In the genomic region with DNA sequence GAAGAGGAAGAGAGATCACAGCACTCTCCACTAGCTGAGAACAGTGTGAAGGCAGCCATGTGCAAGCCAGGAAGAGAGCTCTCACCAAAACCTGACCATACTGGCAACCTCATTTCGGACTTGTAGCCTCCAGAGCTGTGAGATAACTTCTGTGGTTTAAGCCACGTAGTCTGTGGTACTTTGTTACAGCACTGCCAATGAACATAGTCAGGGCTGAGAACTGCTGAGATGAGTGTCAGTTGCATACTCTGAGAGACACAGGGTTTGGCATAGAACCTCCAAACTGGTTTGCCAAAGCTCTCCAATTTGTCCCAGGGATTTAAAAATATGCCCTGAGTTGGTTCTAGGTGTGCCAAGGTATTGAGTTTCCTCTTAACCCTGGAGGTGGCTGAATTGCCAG, we compare ENCODE assay signal across 37 cellular contexts.
"Had no signal": no experiment of that assay in that cellular context is flagged by ENCODE, and none has a peak within 500 bp of the region (broad histone marks: within the 10 kb centered on the region; RNA-seq: fewer than 3 reads in every experiment).

No MANE protein-coding gene starts in this region.

- H3K27me3 Mint-ChIP-seq: activated CD4-positive, alpha-beta T cell treated with anti-CD3 and anti-CD28 coated beads, Interleukin-2, amount 10 ng/mL, durations not matched to agents 7 days and 5 days had no signal

- H3K4me1 Mint-ChIP-seq: activated CD4-positive, alpha-beta T cell treated with anti-CD3 and anti-CD28 coated beads for 36 hours; activated CD4-positive, alpha-beta T cell treated with anti-CD3 and anti-CD28 coated beads, Interleukin-2, amount 10 ng/mL, durations not matched to agents 7 days and 5 days; activated naive CD4-positive, alpha-beta T cell treated with anti-CD3 and anti-CD28 coated beads, Interleukin-2, amount 50 U/mL, for 24 hours; activated naive CD8-positive, alpha-beta T cell treated with anti-CD3 and anti-CD28 coated beads, Interleukin-2, amount 10 ng/mL, durations not matched to agents 7 days and 5 days had no signal

- DNase-seq: activated CD4-positive, alpha-beta T cell treated with anti-CD3 and anti-CD28 coated beads for 36 hours; activated CD4-positive, alpha-beta T cell treated with anti-CD3 and anti-CD28 coated beads, Interleukin-2, amount 10 ng/mL, durations not matched to agents 7 days and 5 days; activated CD4-positive, alpha-beta T cell treated with anti-CD3 and anti-CD28 coated beads, Interleukin-2, amount 50 U/mL, for 48 hours; activated CD8-positive, alpha-beta T cell treated with anti-CD3 and anti-CD28 coated beads, Interleukin-2, amount 10 ng/mL, durations not matched to agents 7 days and 5 days; activated gamma-delta T cell; activated naive CD4-positive, alpha-beta T cell treated with Interleukin-2 at 50 U/mL for 16 hours; activated naive CD8-positive, alpha-beta T cell treated with anti-CD3 and anti-CD28 coated beads, Interleukin-2, amount 10 ng/mL, durations not matched to agents 7 days and 5 days; activated T-cell treated with anti-CD3 and anti-CD28 coated beads, Interleukin-2, amount 50 U/mL, for 24 hours; amygdala; body of pancreas; central memory CD4-positive, alpha-beta T cell; Karpas-422; MG63; MV-4-11; NCI-H1092; NCI-H1417; NCI-H146; NCI-H187; NCI-H2029 treated with DMSO at 0.1 percent for 48 hours; NCI-H2171 treated with DMSO at 0.1 percent for 48 hours; NCI-H226; NCI-H446 treated with DMSO at 0.1 percent for 48 hours; NCI-H524 treated with DMSO at 0.1 percent for 48 hours; NK-92 treated with Interleukin-12 subunit alpha and Interleukin-12 subunit beta, amount 100 ng/mL, for 24 hours; PC-9; SHP77 treated with DMSO at 0.1 percent for 48 hours; SK-N-SH had no signal

- H3K4me3 ChIP-seq: ascending aorta, body of pancreas, K562, MG63, PC-9, SJSA1 had no signal

- H3K27ac Mint-ChIP-seq: activated CD4-positive, alpha-beta T cell treated with anti-CD3 and anti-CD28 coated beads for 36 hours; activated CD4-positive, alpha-beta T cell treated with anti-CD3 and anti-CD28 coated beads, Interleukin-2, amount 10 ng/mL, durations not matched to agents 7 days and 5 days; activated CD8-positive, alpha-beta T cell treated with anti-CD3 and anti-CD28 coated beads, Interleukin-2, amount 10 ng/mL, durations not matched to agents 7 days and 5 days; activated naive CD4-positive, alpha-beta T cell treated with anti-CD3 and anti-CD28 coated beads, Interleukin-2, amount 50 U/mL, for 24 hours; activated naive CD8-positive, alpha-beta T cell treated with anti-CD3 and anti-CD28 coated beads, Interleukin-2, amount 10 ng/mL, durations not matched to agents 7 days and 5 days; activated T-cell treated with anti-CD3 and anti-CD28 coated beads, Interleukin-2, amount 50 U/mL, for 24 hours; activated T-helper 2 cell treated with anti-CD3 and anti-CD28 coated beads, Interferon-gamma antibody, Interleukin-2, Interleukin-4, amounts not matched to agents 10 μg/mL and 5 μg/mL and 100 μg/mL, durations not matched to agents 14 hours and 24 hours and 36 hours; T-helper 1 cell treated with Interleukin-12 subunit alpha and Interleukin-12 subunit beta and Interleukin-4 antibody, amounts not matched to agents 30 μg/mL and 1 μg/mL, for 36 hours; T-helper 2 cell treated with Interferon-gamma antibody and Interleukin-4, amounts not matched to agents 5 μg/mL and 100 μg/mL, for 36 hours; WTC11 had no signal

- H3K27ac ChIP-seq: ascending aorta, body of pancreas, PC-9, SJSA1 had no signal

- H3K36me3 ChIP-seq: ascending aorta, MG63, SJSA1 had no signal

- H3K27me3 ChIP-seq: ascending aorta, body of pancreas, MG63, SJSA1 had no signal

- H3K9ac ChIP-seq: SK-N-SH had no signal

- H3K9me3 Mint-ChIP-seq: activated CD4-positive, alpha-beta T cell treated with anti-CD3 and anti-CD28 coated beads, Interleukin-2, amount 10 ng/mL, durations not matched to agents 7 days and 5 days; activated naive CD4-positive, alpha-beta T cell treated with anti-CD3 and anti-CD28 coated beads, Interleukin-2, amount 50 U/mL, for 24 hours; activated naive CD8-positive, alpha-beta T cell treated with anti-CD3 and anti-CD28 coated beads, Interleukin-2, amount 10 ng/mL, durations not matched to agents 7 days and 5 days; activated T-cell treated with anti-CD3 and anti-CD28 coated beads, Interleukin-2, amount 50 U/mL, for 24 hours; activated T-helper 2 cell treated with anti-CD3 and anti-CD28 coated beads, Interferon-gamma antibody, Interleukin-2, Interleukin-4, amounts not matched to agents 10 μg/mL and 5 μg/mL and 100 μg/mL, durations not matched to agents 14 hours and 24 hours and 36 hours; T-helper 1 cell treated with Interleukin-12 subunit alpha and Interleukin-12 subunit beta and Interleukin-4 antibody, amounts not matched to agents 30 μg/mL and 1 μg/mL, for 36 hours; T-helper 2 cell treated with Interferon-gamma antibody and Interleukin-4, amounts not matched to agents 5 μg/mL and 100 μg/mL, for 36 hours; WTC11 had no signal

- FAIRE-seq: K562, RCC 7860 had no signal

- H3K4me2 ChIP-seq: PC-9, SK-N-SH had no signal

- H2AFZ ChIP-seq: PC-9 had no signal

- H3K4me3 Mint-ChIP-seq: activated CD4-positive, alpha-beta T cell treated with anti-CD3 and anti-CD28 coated beads for 36 hours; activated CD4-positive, alpha-beta T cell treated with anti-CD3 and anti-CD28 coated beads, Interleukin-2, amount 10 ng/mL, durations not matched to agents 7 days and 5 days; activated CD8-positive, alpha-beta T cell treated with anti-CD3 and anti-CD28 coated beads, Interleukin-2, amount 10 ng/mL, durations not matched to agents 7 days and 5 days; activated naive CD4-positive, alpha-beta T cell treated with anti-CD3 and anti-CD28 coated beads, Interleukin-2, amount 50 U/mL, for 24 hours; activated naive CD8-positive, alpha-beta T cell treated with anti-CD3 and anti-CD28 coated beads, Interleukin-2, amount 10 ng/mL, durations not matched to agents 7 days and 5 days; activated T-cell treated with anti-CD3 and anti-CD28 coated beads, Interleukin-2, amount 50 U/mL, for 24 hours; T-helper 1 cell treated with Interleukin-12 subunit alpha and Interleukin-12 subunit beta and Interleukin-4 antibody, amounts not matched to agents 30 μg/mL and 1 μg/mL, for 36 hours; T-helper 2 cell treated with Interferon-gamma antibody and Interleukin-4, amounts not matched to agents 5 μg/mL and 100 μg/mL, for 36 hours; WTC11 had no signal

- H3K9me3 ChIP-seq: ascending aorta, body of pancreas, MG63, SJSA1, SK-N-SH had no signal

- ATAC-seq: activated CD4-positive, alpha-beta T cell treated with anti-CD3 and anti-CD28 coated beads for 36 hours; activated CD4-positive, CD25-positive, alpha-beta regulatory T cell treated with anti-CD3 and anti-CD28 coated beads, Interleukin-2, amount 50 U/mL, for 24 hours; activated CD8-positive, alpha-beta T cell treated with anti-CD3 and anti-CD28 coated beads, Interleukin-2, amount 10 ng/mL, durations not matched to agents 7 days and 5 days; body of pancreas; K562; WTC11 had no signal

- H3K4me1 ChIP-seq: ascending aorta, body of pancreas, SJSA1 had no signal

- H3K36me3 Mint-ChIP-seq: activated naive CD4-positive, alpha-beta T cell treated with anti-CD3 and anti-CD28 coated beads, Interleukin-2, amount 50 U/mL, for 24 hours; activated naive CD8-positive, alpha-beta T cell treated with anti-CD3 and anti-CD28 coated beads, Interleukin-2, amount 10 ng/mL, durations not matched to agents 7 days and 5 days; WTC11 had no signal
